ENCODE assay signal across 23 cellular contexts in the genomic region with DNA sequence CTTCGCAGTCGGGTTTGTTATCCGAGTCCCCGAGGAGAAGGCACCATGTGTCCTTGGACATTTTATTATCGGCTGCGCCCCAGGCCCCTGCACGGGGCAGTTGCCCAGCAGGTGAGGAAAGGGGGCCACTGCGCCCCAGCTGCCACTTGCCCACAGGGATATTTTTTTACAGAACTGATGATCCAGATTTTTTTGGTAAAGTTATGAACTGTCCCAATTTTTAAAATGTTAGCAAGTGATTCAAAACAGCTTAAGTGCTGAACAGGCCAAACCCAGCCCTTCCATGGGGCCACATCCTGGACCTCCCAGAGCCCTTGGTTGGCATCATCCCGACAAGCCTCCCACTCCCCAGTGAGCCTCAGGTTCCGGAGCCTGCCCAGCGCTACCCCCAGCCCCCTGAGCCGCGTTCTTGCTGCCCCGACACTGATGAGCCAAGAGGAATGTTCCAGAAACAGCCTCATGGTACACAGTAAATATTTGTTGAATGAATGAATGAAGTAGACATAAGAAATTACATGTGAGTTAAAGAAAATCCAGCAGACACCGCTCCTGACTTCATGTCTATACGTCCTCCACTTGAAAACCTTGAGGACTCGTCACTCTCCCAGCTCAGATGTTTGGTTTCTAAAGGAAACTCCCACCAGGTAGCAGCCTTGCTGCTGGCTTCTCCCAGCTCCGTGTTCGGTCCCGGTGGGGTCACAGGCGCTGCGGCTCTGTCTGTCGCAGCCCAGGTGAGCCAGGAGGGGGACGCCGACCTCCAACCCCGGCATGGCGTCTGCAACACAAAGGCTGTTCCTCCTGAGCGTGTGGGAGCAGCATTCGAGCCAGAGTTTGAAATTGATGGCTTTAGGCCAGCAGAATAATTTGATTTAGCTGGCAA.
"Had no signal": no experiment of that assay in that cellular context is flagged by ENCODE, and none has a peak within 500 bp of the region (broad histone marks: within the 10 kb centered on the region; RNA-seq: fewer than 3 reads in every experiment).

No MANE protein-coding gene starts in this region.

- H3K27me3 ChIP-seq: ascending aorta, brain microvascular endothelial cell, gastrocnemius medialis, right atrium auricular region, tibial artery had no signal

- H3K27ac ChIP-seq: ascending aorta, brain microvascular endothelial cell, coronary artery, dorsolateral prefrontal cortex, gastrocnemius medialis, left ventricle myocardium inferior, psoas muscle, suprapubic skin, tibial artery had no signal

- H3K4me1 ChIP-seq: ascending aorta, gastrocnemius medialis, psoas muscle, tibial artery had no signal

- DNase-seq: activated CD4-positive, alpha-beta T cell treated with anti-CD3 and anti-CD28 coated beads for 36 hours; activated CD4-positive, CD25-positive, alpha-beta regulatory T cell; activated CD8-positive, alpha-beta memory T cell treated with anti-CD3 and anti-CD28 coated beads for 24 hours; activated effector memory CD4-positive, alpha-beta T cell treated with Interleukin-2 at 50 U/mL for 16 hours; activated naive CD4-positive, alpha-beta T cell treated with anti-CD3 and anti-CD28 coated beads, Interleukin-2, amount 10 ng/mL, durations not matched to agents 7 days and 5 days; activated naive CD8-positive, alpha-beta T cell treated with anti-CD3 and anti-CD28 coated beads, Interleukin-2, amount 10 ng/mL, durations not matched to agents 7 days and 5 days; brain microvascular endothelial cell; effector memory CD4-positive, alpha-beta T cell; gastrocnemius medialis; glutamatergic neuron; left ventricle myocardium inferior; mammary epithelial cell; naive thymus-derived CD8-positive, alpha-beta T cell; stimulated activated naive CD4-positive, alpha-beta T cell; T-helper 1 cell; tibial artery had no signal

- H3K27ac Mint-ChIP-seq: activated CD4-positive, alpha-beta T cell treated with anti-CD3 and anti-CD28 coated beads for 36 hours; activated naive CD4-positive, alpha-beta T cell treated with anti-CD3 and anti-CD28 coated beads, Interleukin-2, amount 10 ng/mL, durations not matched to agents 7 days and 5 days; activated naive CD8-positive, alpha-beta T cell treated with anti-CD3 and anti-CD28 coated beads, Interleukin-2, amount 10 ng/mL, durations not matched to agents 7 days and 5 days; T-helper 2 cell treated with Interferon-gamma antibody and Interleukin-4, amounts not matched to agents 5 μg/mL and 100 μg/mL, for 36 hours had no signal

- H3K36me3 ChIP-seq: ascending aorta, brain microvascular endothelial cell, gastrocnemius medialis, left ventricle myocardium inferior, suprapubic skin had no signal

- H3K4me3 Mint-ChIP-seq: activated CD4-positive, alpha-beta T cell treated with anti-CD3 and anti-CD28 coated beads for 36 hours; activated naive CD4-positive, alpha-beta T cell treated with anti-CD3 and anti-CD28 coated beads, Interleukin-2, amount 10 ng/mL, durations not matched to agents 7 days and 5 days; activated naive CD8-positive, alpha-beta T cell treated with anti-CD3 and anti-CD28 coated beads, Interleukin-2, amount 10 ng/mL, durations not matched to agents 7 days and 5 days; naive thymus-derived CD8-positive, alpha-beta T cell; T-helper 2 cell treated with Interferon-gamma antibody and Interleukin-4, amounts not matched to agents 5 μg/mL and 100 μg/mL, for 36 hours had no signal

- H3K27me3 Mint-ChIP-seq: activated CD4-positive, alpha-beta T cell treated with anti-CD3 and anti-CD28 coated beads for 36 hours; activated naive CD4-positive, alpha-beta T cell treated with anti-CD3 and anti-CD28 coated beads, Interleukin-2, amount 10 ng/mL, durations not matched to agents 7 days and 5 days; activated naive CD8-positive, alpha-beta T cell treated with anti-CD3 and anti-CD28 coated beads, Interleukin-2, amount 10 ng/mL, durations not matched to agents 7 days and 5 days had no signal

- H3K4me1 Mint-ChIP-seq: activated CD4-positive, alpha-beta T cell treated with anti-CD3 and anti-CD28 coated beads for 36 hours; activated naive CD4-positive, alpha-beta T cell treated with anti-CD3 and anti-CD28 coated beads, Interleukin-2, amount 10 ng/mL, durations not matched to agents 7 days and 5 days; activated naive CD8-positive, alpha-beta T cell treated with anti-CD3 and anti-CD28 coated beads, Interleukin-2, amount 10 ng/mL, durations not matched to agents 7 days and 5 days had no signal

- H3K4me3 ChIP-seq: ascending aorta, coronary artery, dorsolateral prefrontal cortex, gastrocnemius medialis, left ventricle myocardium inferior, psoas muscle, right atrium auricular region, suprapubic skin, tibial artery had no signal

- H3K9me3 ChIP-seq: ascending aorta, gastrocnemius medialis, left ventricle myocardium inferior, psoas muscle, right atrium auricular region, suprapubic skin, tibial artery had no signal

- H3K36me3 Mint-ChIP-seq: activated naive CD4-positive, alpha-beta T cell treated with anti-CD3 and anti-CD28 coated beads, Interleukin-2, amount 10 ng/mL, durations not matched to agents 7 days and 5 days; naive thymus-derived CD8-positive, alpha-beta T cell had no signal
